ENCODE assay signal across 11 cellular contexts in genomic region chr14:79543966-79544365, GRCh38.
DNase-seq lines count a peak whose midpoint lies in the region; ATAC-seq, FAIRE-seq and TF ChIP-seq lines count a peak whose summit lies in the region.
"Had no signal": no experiment of that assay in that cellular context is flagged by ENCODE, and none has a peak within 500 bp of the region (broad histone marks: within the 10 kb centered on the region; RNA-seq: fewer than 3 reads in every experiment).

No MANE protein-coding gene starts in this region.

- no peak overlapping the region for H3K4me3 ChIP-seq in BJ (ENCODE audit: low read depth, low read length)
- H3K4me3 ChIP-seq in bronchial epithelial cell (ENCODE audit: low read depth, low read length) = no peak overlapping the region
- H3K4me3 ChIP-seq: breast epithelium had no signal

- DNase-seq in BJ (ENCODE audit: low read depth) = no peak
- DNase-seq in HTR-8/SVneo (ENCODE audit: insufficient read length, low spot score) = peak; percentile 19
- DNase-seq in bronchial epithelial cell (ENCODE audit: low read depth) = peak; percentile 86
- peak; percentile 15 to 42 for DNase-seq in lung microvascular endothelial cell (ENCODE audit: low read depth in 2 of 2)
- DNase-seq in Right ventricle myocardium superior = no peak
- DNase-seq in NCI-H146 (lab: John Stamatoyannopoulos, UW) = no peak
- no peak for DNase-seq in NCI-H187 treated with DMSO at 0.1 percent for 48 hours (lab: John Stamatoyannopoulos, UW)
- DNase-seq: midbrain, NCI-H1105 treated with DMSO at 0.1 percent for 48 hours had no signal

- intact Hi-C loops in Right ventricle myocardium superior (cut with DNase I) = no loop called here

- CTCF ChIA-PET in BJ (lab: Yijun Ruan, JAX) = interaction anchor here (0.6 to 2.0 kb wide), 5 partner anchors 9 to 457 kb away, joined by 3 to 12 read pairs (median 4); no protein-coding TSS in a partner anchor

- POLR2A ChIA-PET in BJ (lab: Charles Lee) = interaction anchor here (0.7 kb wide), 1 partner anchor 101 kb away, joined by 4 read pairs; no protein-coding TSS in a partner anchor

- no peak for FAIRE-seq in HTR-8/SVneo (lab: Jason Lieb, UNC)
- FAIRE-seq in bronchial epithelial cell (lab: Jason Lieb, UNC) = no peak

- ATAC-seq in Right ventricle myocardium superior (ENCODE audit: poor library complexity) (no peak), GM18909 (IDR thresholded peaks at IDR 0.05; ENCODE audit: poor library complexity, unreplicated experiment) (no peak)

- H3K36me3 ChIP-seq in BJ (ENCODE audit: control insufficient read depth, insufficient read depth, low read length) (no peaks in the 10 kb centered on the region), bronchial epithelial cell (ENCODE audit: control insufficient read depth, insufficient read depth, low read length) (no peaks in the 10 kb centered on the region)
- H3K36me3 ChIP-seq: breast epithelium had no signal

- peak; percentile 45 for TF ChIP-seq CTCF in BJ (IDR thresholded peaks at IDR 0.05; ENCODE audit: insufficient read depth, low read depth, low read length)
- TF ChIP-seq CTCF in bronchial epithelial cell (IDR thresholded peaks at IDR 0.05; ENCODE audit: insufficient read depth, low read length, severe bottlenecking) = peak; percentile 53

- no peaks in the 10 kb centered on the region for H3K27me3 ChIP-seq in BJ (ENCODE audit: control insufficient read depth, insufficient read depth, low read length)
- no peaks in the 10 kb centered on the region for H3K27me3 ChIP-seq in bronchial epithelial cell (ENCODE audit: control insufficient read depth, insufficient read depth, low read length)
- H3K27me3 ChIP-seq: breast epithelium had no signal

Comparison
In these comparisons a context has a peak if more than half of its experiments do, and no peak if none do; other contexts are left out.
1. DNase-seq: peak in HTR-8/SVneo (single experiment), bronchial epithelial cell (single experiment) and lung microvascular endothelial cell (2 of 2); none in BJ (single experiment), Right ventricle myocardium superior (single experiment), NCI-H146 (single experiment) and NCI-H187 treated with DMSO at 0.1 percent for 48 hours (single experiment).